17 cellular contexts compared by ENCODE assay signal in the genomic region with DNA sequence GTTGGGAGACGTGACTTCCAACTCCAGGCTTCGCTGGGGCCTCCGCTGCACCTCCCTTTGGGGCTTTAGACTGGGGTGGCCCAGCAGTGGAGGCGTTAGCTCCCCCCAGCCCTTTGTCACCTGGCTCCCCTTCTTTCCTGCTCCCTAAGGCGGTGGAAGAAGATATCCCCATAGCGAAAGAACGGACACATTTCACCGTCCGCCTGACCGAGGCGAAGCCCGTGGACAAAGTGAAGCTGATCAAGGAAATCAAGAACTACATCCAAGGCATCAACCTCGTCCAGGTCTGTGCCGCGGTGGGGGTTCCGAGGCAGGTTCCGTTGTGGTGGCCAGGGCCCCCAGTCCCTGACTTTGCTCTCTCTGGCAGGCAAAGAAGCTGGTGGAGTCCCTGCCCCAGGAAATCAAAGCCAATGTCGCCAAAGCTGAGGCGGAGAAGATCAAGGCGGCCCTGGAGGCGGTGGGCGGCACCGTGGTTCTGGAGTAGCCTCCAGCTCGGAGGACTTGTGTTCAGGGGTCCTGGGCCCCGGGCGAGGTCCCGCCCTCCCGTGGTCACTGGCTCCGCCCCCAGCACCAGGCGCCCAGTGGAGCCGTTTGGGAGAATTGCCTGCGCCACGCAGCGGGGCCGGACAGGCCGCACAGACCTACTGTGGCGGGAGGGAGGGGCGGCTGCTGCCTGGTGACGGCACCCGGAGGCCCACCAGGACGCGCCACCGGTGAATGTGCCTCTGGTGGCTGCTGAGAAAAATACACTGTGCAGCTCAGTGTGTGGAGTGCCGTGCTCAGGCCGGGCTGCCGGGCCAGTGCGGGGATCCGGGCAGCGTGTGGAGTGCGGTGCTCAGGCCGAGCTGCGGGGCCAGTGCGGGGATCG. TPM values are rescaled to one million over a fixed set of nuclear protein-coding genes. Genes with fewer than 3 reads are reported as not detected.
A peak's percentile ranks its signal among the peaks of the same experiment; 100 is the strongest.
DNase-seq lines count a peak whose midpoint lies in the region; FAIRE-seq and TF ChIP-seq lines count a peak whose summit lies in the region.
"Had no signal": no experiment of that assay in that cellular context is flagged by ENCODE, and none has a peak within 500 bp of the region (broad histone marks: within the 10 kb centered on the region; RNA-seq: fewer than 3 reads in every experiment).

No MANE protein-coding gene starts in this region.

- no peaks in the 10 kb centered on the region for H3K9me3 Mint-ChIP-seq in chondrocyte (ENCODE audit: low read depth)
- H3K9me3 Mint-ChIP-seq: activated T-cell treated with anti-CD3 and anti-CD28 coated beads, Interleukin-2, amount 50 U/mL, for 72 hours; CD14-positive monocyte had no signal

- H3K4me3 Mint-ChIP-seq in chondrocyte (ENCODE audit: unreplicated experiment), result no peak overlapping the region
- H3K4me3 Mint-ChIP-seq: activated T-cell treated with anti-CD3 and anti-CD28 coated beads, Interleukin-2, amount 50 U/mL, for 72 hours; CD14-positive monocyte had no signal

- no peaks in the 10 kb centered on the region for H3K27me3 Mint-ChIP-seq in chondrocyte (ENCODE audit: low read depth)

- H3K4me1 ChIP-seq in kidney (ENCODE audit: control insufficient read depth in 1 of 2, insufficient read depth in 1 of 2, low read depth in 1 of 2, low read length in 2 of 2), result peaks cover 7 to 29% of the 10 kb centered on the region in 2 donors

- TF ChIP-seq CTCF in kidney (IDR thresholded peaks at IDR 0.05; ENCODE audit: borderline replicate concordance, extremely low read depth, insufficient read depth) (no peak), chondrocyte (IDR thresholded peaks at IDR 0.05) (no peak)

- H3K9ac ChIP-seq in kidney (ENCODE audit: low read length in 2 of 2), result no peak overlapping the region

- H3K27ac ChIP-seq in kidney (ENCODE audit: low read depth in 2 of 2, low read length in 2 of 2), result no peak overlapping the region
- H3K27ac ChIP-seq: A549, cardiac muscle cell, stomach, uterus had no signal

- peaks cover 28% of the 10 kb centered on the region for H3K4me1 Mint-ChIP-seq in chondrocyte (ENCODE audit: low read depth)

- FAIRE-seq in kidney (lab: Jason Lieb, UNC), result no peak
- FAIRE-seq: A549, TTC549 had no signal

- intact Hi-C loops in kidney (cut with DNase I), result no loop called here

- peaks cover 0 to 5% of the 10 kb centered on the region in 2 donors for H3K36me3 ChIP-seq in kidney (ENCODE audit: control insufficient read depth in 1 of 2, insufficient read depth in 2 of 2, low read length in 2 of 2)
- H3K36me3 ChIP-seq: uterus had no signal

- H3K4me3 ChIP-seq in kidney (ENCODE audit: low read length in 2 of 2), result no peak overlapping the region
- H3K4me3 ChIP-seq: A549, cardiac muscle cell, stomach, uterus had no signal

- H3K36me3 Mint-ChIP-seq in chondrocyte (ENCODE audit: low read depth), result peaks cover 12% of the 10 kb centered on the region

- peak; percentile 60 for DNase-seq in activated effector memory CD4-positive, alpha-beta T cell treated with anti-CD3 and anti-CD28 coated beads, Interleukin-2, amount 50 U/mL, for 16 hours
- no peak for DNase-seq in activated effector memory CD4-positive, alpha-beta T cell treated with Interleukin-2 at 50 U/mL for 16 hours
- peak; percentile 35 for DNase-seq in NAMALWA (ENCODE audit: low spot score)
- peak; percentile 78 for DNase-seq in kidney
- no peak for DNase-seq in HuH-7 (ENCODE audit: low spot score)
- no peak for DNase-seq in chondrocyte (ENCODE audit: low spot score)
- DNase-seq: activated CD4-positive, alpha-beta T cell treated with anti-CD3 and anti-CD28 coated beads, Interleukin-2, amount 50 U/mL, for 4 hours; activated T-cell treated with anti-CD3 and anti-CD28 coated beads, Interleukin-2, amount 50 U/mL, for 72 hours; DMS79 treated with DMSO at 0.1 percent for 48 hours; hypothalamus; NCI-H526; stomach; uterus had no signal

- H3K27ac Mint-ChIP-seq in chondrocyte (ENCODE audit: unreplicated experiment), result no peak overlapping the region
- H3K27ac Mint-ChIP-seq: activated T-cell treated with anti-CD3 and anti-CD28 coated beads, Interleukin-2, amount 50 U/mL, for 72 hours had no signal

- H3K9me3 ChIP-seq in kidney (ENCODE audit: control insufficient read depth in 1 of 2, low read length in 2 of 2), result no peaks in the 10 kb centered on the region
- H3K9me3 ChIP-seq: A549, stomach, uterus had no signal

RNA-seq across cellular contexts. Expression of a gene that starts 3.8 kb away (rescaled TPM):
- total RNA-seq in kidney (52.4 TPM), chondrocyte (38.7 to 48.6 TPM (median 41.8 TPM) in 3 replicates)
- 251 TPM for polyA plus RNA-seq in kidney (ENCODE audit: insufficient read depth, low read depth, low replicate concordance)

RNA-seq across cellular contexts. Expression of a gene that starts 5.1 kb away (rescaled TPM):
- total RNA-seq in kidney, result 19.9 TPM
- polyA plus RNA-seq in kidney (ENCODE audit: insufficient read depth, low read depth, low replicate concordance), result 94.5 TPM
- total RNA-seq in chondrocyte, result 5.6 to 8.5 TPM (median 5.7 TPM) in 3 replicates

RNA-seq across cellular contexts. Expression of a gene that starts 23.2 kb away (rescaled TPM):
- total RNA-seq in kidney (95.3 TPM), chondrocyte (87.4 to 93.1 TPM (median 89.6 TPM) in 3 replicates)
- 85.5 TPM for polyA plus RNA-seq in kidney (ENCODE audit: insufficient read depth, low read depth, low replicate concordance)

RNA-seq across cellular contexts. Expression of a gene that starts 23.4 kb away (rescaled TPM):
- total RNA-seq in kidney (34.7 TPM), chondrocyte (29.5 to 32.6 TPM (median 32.5 TPM) in 3 replicates)
- 76.1 TPM for polyA plus RNA-seq in kidney (ENCODE audit: insufficient read depth, low read depth, low replicate concordance)

RNA-seq across cellular contexts. Expression of a gene that starts 40.5 kb away (rescaled TPM):
- total RNA-seq in kidney, result 18.8 TPM
- 14.7 TPM for polyA plus RNA-seq in kidney (ENCODE audit: insufficient read depth, low read depth, low replicate concordance)
- total RNA-seq in chondrocyte, result 13.8 to 19.1 TPM (median 15.4 TPM) in 3 replicates

Comparison
In these comparisons a context has a peak if more than half of its experiments do, and no peak if none do; other contexts are left out.
1. DNase-seq: peak in activated effector memory CD4-positive, alpha-beta T cell treated with anti-CD3 and anti-CD28 coated beads, Interleukin-2, amount 50 U/mL, for 16 hours (single experiment), NAMALWA (single experiment) and kidney (single experiment); none in activated effector memory CD4-positive, alpha-beta T cell treated with Interleukin-2 at 50 U/mL for 16 hours (single experiment), HuH-7 (single experiment) and chondrocyte (single experiment).